Comparison of ENCODE assay signal across 1 cellular context in genomic region chr14:100775351-100775830, GRCh38.
TF ChIP-seq lines count a peak whose summit lies in the region.

No MANE protein-coding gene starts in this region.

TF ChIP-seq in K562, 482 proteins besides CTCF, POLR2A, EP300 and RAD21:
- TF ChIP-seq TBP (optimal IDR thresholded peaks at IDR 0.05; ENCODE audit: low read depth, low read length) = no peak
- no peak for TF ChIP-seq POLR2AphosphoS5 (IDR thresholded peaks at IDR 0.05; ENCODE audit: control insufficient read depth, insufficient read depth, low read depth, low read length)
- no peak for TF ChIP-seq ETV1 (tag; conservative IDR thresholded peaks at IDR 0.05; ENCODE audit: low read depth)
- TF ChIP-seq DPF2 (IDR thresholded peaks at IDR 0.05) = no peak
- no peak for TF ChIP-seq CXXC5 (CRISPR knock-in tag; IDR thresholded peaks at IDR 0.05)
- TF ChIP-seq HNRNPLL (IDR thresholded peaks at IDR 0.05; ENCODE audit: low read depth, low read length, poor library complexity, severe bottlenecking) = no peak
- no peak for TF ChIP-seq DDX20 (tag; IDR thresholded peaks at IDR 0.05; ENCODE audit: low read depth)
